In genomic region chrX:22081475-22082092, GRCh38 we compare ENCODE assay signal across 8 cellular contexts. TPM values are rescaled to one million over a fixed set of nuclear protein-coding genes. Genes with fewer than 3 reads are reported as not detected.
DNase-seq lines count a peak whose midpoint lies in the region; ATAC-seq and TF ChIP-seq lines count a peak whose summit lies in the region.

No MANE protein-coding gene starts in this region.

- TF ChIP-seq CTCF in coronary artery (IDR thresholded peaks at IDR 0.05): no peak

- ATAC-seq in Right ventricle myocardium inferior: no peak
- peak; percentile 92 for ATAC-seq in HG03354 (IDR thresholded peaks at IDR 0.05; ENCODE audit: poor library complexity, severe bottlenecking, unreplicated experiment)

- H3K27ac ChIP-seq in coronary artery: no peak overlapping the region

- intact Hi-C loops in Right ventricle myocardium inferior (cut with DNase I): no loop called here
- intact Hi-C loops in cardiac septum (cut with DNase I): no loop called here

- no peak overlapping the region for H3K4me3 ChIP-seq in coronary artery

- DNase-seq in Right ventricle myocardium inferior (ENCODE audit: missing footprints) (peak; percentile 62), cardiac septum (ENCODE audit: low spot score) (no peak), SKM-1 (lab: John Stamatoyannopoulos, UW; ENCODE audit: unreplicated experiment) (peak; percentile 2), amniotic stem cell (lab: John Stamatoyannopoulos, UW) (peak; percentile 29), iris pigment epithelial cell (ENCODE audit: low read depth) (peak; percentile 56), coronary artery (ENCODE audit: low spot score) (no peak)
- peak; percentile 18 to 32 for DNase-seq in stimulated activated CD8-positive, alpha-beta memory T cell treated with anti-CD3 and anti-CD28 coated beads, Interleukin-15, amount 100 ng/mL, for 48 hours (ENCODE audit: low read depth in 2 of 2)

RNA-seq across cellular contexts. Expression of gene PHEX, which starts 49.5 kb away (rescaled TPM):
- 0.08 TPM for total RNA-seq in Right ventricle myocardium inferior
- total RNA-seq in cardiac septum: 0.11 TPM

Comparison
In these comparisons a context has a peak if more than half of its experiments do, and no peak if none do; other contexts are left out.
1. DNase-seq: peak in Right ventricle myocardium inferior (single experiment), SKM-1 (single experiment), amniotic stem cell (single experiment), iris pigment epithelial cell (single experiment) and stimulated activated CD8-positive, alpha-beta memory T cell treated with anti-CD3 and anti-CD28 coated beads, Interleukin-15, amount 100 ng/mL, for 48 hours (2 of 2); none in cardiac septum (single experiment) and coronary artery (single experiment).